8 cellular contexts compared by ENCODE assay signal in genomic region chr11:6321961-6322362, GRCh38. TPM values are rescaled to one million over a fixed set of nuclear protein-coding genes. Genes with fewer than 3 reads are reported as not detected.
DNase-seq lines count a peak whose midpoint lies in the region; ATAC-seq, FAIRE-seq and TF ChIP-seq lines count a peak whose summit lies in the region.

No MANE protein-coding gene starts in this region.

- peaks cover 22% of the 10 kb centered on the region for H3K36me3 Mint-ChIP-seq in activated T-helper 17 cell treated with anti-CD3 and anti-CD28 coated beads, Interleukin-2, amount 50 U/mL, for 72 hours (ENCODE audit: low read depth)
- H3K36me3 Mint-ChIP-seq in T-cell: no peaks in the 10 kb centered on the region

- 47 to 61% (median 54%) methylated on average over 2 of the region's 2 CpGs for WGBS in heart left ventricle, 4 donors
- 62% methylated on average over 2 of the region's 2 CpGs for WGBS in urinary bladder

- H2AFZ ChIP-seq in keratinocyte (ENCODE audit: control insufficient read depth, low read length): peak overlapping the region; percentile 58

- no peaks in the 10 kb centered on the region for H3K9me1 ChIP-seq in keratinocyte (ENCODE audit: control insufficient read depth, extremely low read depth, insufficient read depth, low read length)

- H3K36me3 ChIP-seq in heart left ventricle (peaks cover 0 to 2% (median 0%) of the 10 kb centered on the region in 9 donors), keratinocyte (ENCODE audit: control insufficient read depth in 2 of 2, extremely low read depth in 1 of 2, insufficient read depth in 2 of 2, low read length in 2 of 2) (no peaks in the 10 kb centered on the region), urinary bladder (ENCODE audit: insufficient read depth) (no peaks in the 10 kb centered on the region)

- CTCF ChIA-PET in T-cell (lab: Charles Lee): interaction anchor here (0.5 to 0.6 kb wide), 2 partner anchors 13 to 310 kb away, joined by 3 to 4 read pairs; no protein-coding TSS in a partner anchor

- no peaks in the 10 kb centered on the region for H3K9me3 ChIP-seq in heart left ventricle
- H3K9me3 ChIP-seq in keratinocyte (ENCODE audit: control insufficient read depth, low read depth, low read length): no peaks in the 10 kb centered on the region

- ATAC-seq in heart left ventricle: no peak
- peak; percentile 52 for ATAC-seq in activated T-helper 17 cell treated with anti-CD3 and anti-CD28 coated beads, Interleukin-2, amount 50 U/mL, for 72 hours (replicated peaks)
- ATAC-seq in T-cell (replicated peaks in 1 of 4): no peak

- H3K4me1 ChIP-seq in heart left ventricle (peaks cover 0 to 59% (median 33%) of the 10 kb centered on the region in 12 donors), keratinocyte (ENCODE audit: control insufficient read depth, extremely low read depth, insufficient read depth, low read length) (peaks cover 40% of the 10 kb centered on the region), urinary bladder (ENCODE audit: insufficient read depth) (no peaks in the 10 kb centered on the region)

- peaks cover 24% of the 10 kb centered on the region for H3K4me1 Mint-ChIP-seq in activated T-helper 17 cell treated with anti-CD3 and anti-CD28 coated beads, Interleukin-2, amount 50 U/mL, for 72 hours
- H3K4me1 Mint-ChIP-seq in T-cell: peaks cover 4 to 19% (median 13%) of the 10 kb centered on the region in 3 donors

- H4K20me1 ChIP-seq in keratinocyte (ENCODE audit: control insufficient read depth, extremely low read depth, insufficient read depth, low read length): no peaks in the 10 kb centered on the region

- H3K27me3 ChIP-seq in heart left ventricle (peaks cover 0 to 8% (median 0%) of the 10 kb centered on the region in 9 donors), keratinocyte (ENCODE audit: control insufficient read depth, extremely low read depth, insufficient read depth, low read length) (no peaks in the 10 kb centered on the region)

- peak overlapping the region; percentile 91 for H3K4me3 Mint-ChIP-seq in activated T-helper 17 cell treated with anti-CD3 and anti-CD28 coated beads, Interleukin-2, amount 50 U/mL, for 72 hours
- no peak overlapping the region for H3K4me3 Mint-ChIP-seq in T-cell

- intact Hi-C loops in heart left ventricle (cut with DNase I): loop anchor here in 3 of 10 donors (2.0 to 10.0 kb wide), 3 partner anchors 35 to 363 kb away; partner anchors contain the start of genes FHIP1B (in 1 of the 3) and MRPL17 (in 1 of the 3)
- intact Hi-C loops in cardiac septum (cut with DNase I): no loop called here

- H3K79me2 ChIP-seq in keratinocyte (ENCODE audit: control insufficient read depth, insufficient read depth, low read length): peaks cover 11% of the 10 kb centered on the region

- DNase-seq in heart left ventricle (no peak), cardiac septum (ENCODE audit: low spot score) (no peak), keratinocyte (ENCODE audit: low read depth, low spot score) (no peak), T-cell (no peak), SHP77 (lab: John Stamatoyannopoulos, UW) (no peak), NCI-H526 (lab: John Stamatoyannopoulos, UW) (no peak)

- peak; percentile 95 for FAIRE-seq in keratinocyte (lab: Jason Lieb, UNC)

- peak overlapping the region; percentile 99 for H3K9ac ChIP-seq in keratinocyte (ENCODE audit: control insufficient read depth, extremely low read depth, insufficient read depth, low read length)

- dilution Hi-C loops in keratinocyte (cut with MboI; ENCODE audit: extremely low pct_ligation_motif_present, low sequenced_read_pairs): no loop called here

- H3K27ac ChIP-seq in heart left ventricle (peak overlapping the region in 11 of 12 donors; percentile 94 to 100 (median 99)), keratinocyte (ENCODE audit: control insufficient read depth, insufficient read depth, low read length) (peak overlapping the region; percentile 98), urinary bladder (ENCODE audit: low read depth) (peak overlapping the region; percentile 59)

- H3K4me3 ChIP-seq in heart left ventricle (no peak overlapping the region), keratinocyte (ENCODE audit: control insufficient read depth in 2 of 3, extremely low read depth in 1 of 3, insufficient read depth in 2 of 3, low read depth in 1 of 3, low read length in 3 of 3) (peak overlapping the region in 1 of 3 experiments; percentile 11), urinary bladder (ENCODE audit: low read depth, low read length) (no peak overlapping the region)

- peak overlapping the region; percentile 95 for H3K4me2 ChIP-seq in keratinocyte (ENCODE audit: control insufficient read depth, extremely low read depth, insufficient read depth, low read depth, low read length)

- H3K27me3 Mint-ChIP-seq in activated T-helper 17 cell treated with anti-CD3 and anti-CD28 coated beads, Interleukin-2, amount 50 U/mL, for 72 hours: peaks cover 38% of the 10 kb centered on the region
- peaks cover 53 to 54% of the 10 kb centered on the region in 2 donors for H3K27me3 Mint-ChIP-seq in T-cell

- H3K9me3 Mint-ChIP-seq in activated T-helper 17 cell treated with anti-CD3 and anti-CD28 coated beads, Interleukin-2, amount 50 U/mL, for 72 hours: no peaks in the 10 kb centered on the region
- no peaks in the 10 kb centered on the region for H3K9me3 Mint-ChIP-seq in T-cell

- peak overlapping the region; percentile 99 for H3K27ac Mint-ChIP-seq in activated T-helper 17 cell treated with anti-CD3 and anti-CD28 coated beads, Interleukin-2, amount 50 U/mL, for 72 hours
- H3K27ac Mint-ChIP-seq in T-cell: no peak overlapping the region

- POLR2A ChIA-PET in T-cell (lab: Charles Lee): no interaction called here

- TF ChIP-seq POLR2A in heart left ventricle (IDR thresholded peaks at IDR 0.05): no peak

- TF ChIP-seq CTCF in heart left ventricle (IDR thresholded peaks at IDR 0.05) (no peak), keratinocyte (optimal IDR thresholded peaks at IDR 0.05 in 1 of 3, IDR thresholded peaks at IDR 0.05 in 1 of 3, conservative IDR thresholded peaks at IDR 0.05 in 1 of 3; ENCODE audit: extremely low read depth in 1 of 3, insufficient read depth in 2 of 3, low read length in 3 of 3) (no peak)

RNA-seq across cellular contexts. Expression of gene CAVIN3, which starts 1.7 kb away (rescaled TPM):
- 100 to 1,000 TPM in 4 of 9 donors, 10 to 100 TPM in 5; 40.4 to 155 (median 86.7) TPM for total RNA-seq in heart left ventricle
- 100 to 1,000 TPM in 1 of 2 donors, 10 to 100 TPM in 1; 92.8 to 126 TPM for polyA plus RNA-seq in heart left ventricle
- 77.6 TPM for total RNA-seq in cardiac septum
- total RNA-seq in activated T-helper 17 cell treated with anti-CD3 and anti-CD28 coated beads, Interleukin-2, amount 50 U/mL, for 72 hours: 10 to 100 TPM in 1 of 2 donors, 1 to 10 TPM in 1; 7.6 to 37.2 TPM
- polyA plus RNA-seq in keratinocyte: 26.0 to 43.0 TPM (median 30.1 TPM) in 3 replicates
- 1.6 TPM for polyA plus RNA-seq in keratinocyte (2011; ENCODE audit: low read depth)
- polyA plus RNA-seq in keratinocyte (2011; cell fraction: cytosol; rRNA removed): 12.2 and 49.7 TPM in 2 replicates
- polyA plus RNA-seq in keratinocyte (2011; cell fraction: nucleus; rRNA removed): 15.5 and 20.8 TPM in 2 replicates
- polyA plus RNA-seq in keratinocyte (2012; ENCODE audit: low replicate concordance): 5.5 and 85.3 TPM in 2 replicates
- 3.3 to 6.2 TPM (median 3.4 TPM) in 3 replicates for polyA minus RNA-seq in keratinocyte
- 23.0 TPM for polyA minus RNA-seq in keratinocyte (2011; cell fraction: cytosol; rRNA and poly(A)+ RNA removed)
- polyA minus RNA-seq in keratinocyte (2011; cell fraction: nucleus; rRNA and poly(A)+ RNA removed): 8.4 and 9.0 TPM in 2 replicates
- 36.7 TPM for total RNA-seq in urinary bladder
- polyA plus RNA-seq in urinary bladder: 254 TPM
- total RNA-seq in T-cell: under 1 TPM in 2 of 5 donors, not detected in 3; 0.23 to 0.43 TPM

Comparison
In these comparisons a context has a peak if more than half of its experiments do, and no peak if none do; other contexts are left out.
1. RNA of gene CAVIN3, which starts 1.7 kb away (total RNA-seq): 40.4 to 155 TPM in heart left ventricle, 77.6 TPM in cardiac septum (single experiment), 7.6 to 37.2 TPM in activated T-helper 17 cell treated with anti-CD3 and anti-CD28 coated beads, Interleukin-2, amount 50 U/mL, for 72 hours and 36.7 TPM in urinary bladder (single experiment); 0.23 to 0.43 TPM in T-cell; every median in the first group is over 4 times any median in the second.
2. Peak in every context shown above with its lines, with median percentiles within 50 percentile points of each other: H3K27ac ChIP-seq.